In genomic region chr1:24896176-24896575, GRCh38 we compare ENCODE assay signal across 21 cellular contexts. TPM values are rescaled to one million over a fixed set of nuclear protein-coding genes. Genes with fewer than 3 reads are reported as not detected.
DNase-seq lines count a peak whose midpoint lies in the region; ATAC-seq and TF ChIP-seq lines count a peak whose summit lies in the region.
"Had no signal": no experiment of that assay in that cellular context is flagged by ENCODE, and none has a peak within 500 bp of the region (broad histone marks: within the 10 kb centered on the region; RNA-seq: fewer than 3 reads in every experiment).

No MANE protein-coding gene starts in this region.

- POLR2A ChIA-PET in activated CD8-positive, alpha-beta T cell treated with anti-CD3 and anti-CD28 coated beads, Interleukin-2, amount 10 ng/mL, durations not matched to agents 7 days and 5 days (lab: Charles Lee), result interaction anchor here (0.7 kb wide), 1 partner anchor 304 kb away, joined by 4 read pairs; no protein-coding TSS in a partner anchor
- POLR2A ChIA-PET in activated CD8-positive, alpha-beta T cell treated with anti-CD3 and anti-CD28 coated beads for 36 hours (lab: Charles Lee), result interaction anchor here (1.3 to 2.1 kb wide), 2 partner anchors 17 kb away, joined by 4 to 6 read pairs; no protein-coding TSS in a partner anchor
- POLR2A ChIA-PET in activated CD4-positive, alpha-beta memory T cell treated with anti-CD3 and anti-CD28 coated beads for 36 hours (lab: Charles Lee), result no interaction called here

- H3K4me3 ChIP-seq in lower lobe of right lung (no peak overlapping the region), left ventricle myocardium inferior (no peak overlapping the region)
- H3K4me3 ChIP-seq: BLaER1 treated with 17β-estradiol and CSF1 and Interleukin-3, amounts not matched to agents 10 nM and 100 nM; breast epithelium; GM12878; thoracic aorta had no signal

- H3K36me3 Mint-ChIP-seq in activated CD8-positive, alpha-beta T cell treated with anti-CD3 and anti-CD28 coated beads, Interleukin-2, amount 10 ng/mL, durations not matched to agents 7 days and 5 days (ENCODE audit: low read depth), result peaks cover 31% of the 10 kb centered on the region
- peaks cover 19% of the 10 kb centered on the region for H3K36me3 Mint-ChIP-seq in activated CD8-positive, alpha-beta T cell treated with anti-CD3 and anti-CD28 coated beads for 36 hours (ENCODE audit: low read depth)
- H3K36me3 Mint-ChIP-seq in activated CD4-positive, alpha-beta memory T cell treated with anti-CD3 and anti-CD28 coated beads for 36 hours, result peaks cover 18% of the 10 kb centered on the region
- peaks cover 19% of the 10 kb centered on the region for H3K36me3 Mint-ChIP-seq in stimulated activated naive CD8-positive, alpha-beta T cell treated with anti-CD3 and anti-CD28 coated beads, Interleukin-15, Interleukin-2, amounts not matched to agents 100 ng/mL and 50 ng/mL, for 24 hours (ENCODE audit: low read depth)

- no peaks in the 10 kb centered on the region for H3K4me1 ChIP-seq in lower lobe of right lung
- no peaks in the 10 kb centered on the region for H3K4me1 ChIP-seq in left ventricle myocardium inferior
- H3K4me1 ChIP-seq: breast epithelium had no signal

- peak overlapping the region; percentile 9 for H3K27ac Mint-ChIP-seq in activated CD8-positive, alpha-beta T cell treated with anti-CD3 and anti-CD28 coated beads, Interleukin-2, amount 10 ng/mL, durations not matched to agents 7 days and 5 days
- no peak overlapping the region for H3K27ac Mint-ChIP-seq in activated CD8-positive, alpha-beta T cell treated with anti-CD3 and anti-CD28 coated beads for 36 hours
- no peak overlapping the region for H3K27ac Mint-ChIP-seq in activated CD4-positive, alpha-beta memory T cell treated with anti-CD3 and anti-CD28 coated beads for 36 hours
- H3K27ac Mint-ChIP-seq in stimulated activated naive CD8-positive, alpha-beta T cell treated with anti-CD3 and anti-CD28 coated beads, Interleukin-15, Interleukin-2, amounts not matched to agents 100 ng/mL and 50 ng/mL, for 24 hours, result peak overlapping the region; percentile 60
- H3K27ac Mint-ChIP-seq: activated naive CD4-positive, alpha-beta T cell treated with anti-CD3 and anti-CD28 coated beads, Interleukin-2, amount 50 U/mL, for 24 hours; HFFc6; T-cell had no signal

- H3K27me3 ChIP-seq in lower lobe of right lung (ENCODE audit: low read depth) (peaks cover 6% of the 10 kb centered on the region), left ventricle myocardium inferior (ENCODE audit: low read depth) (peaks cover 42% of the 10 kb centered on the region)
- H3K27me3 ChIP-seq: breast epithelium had no signal

- no peak for DNase-seq in activated CD8-positive, alpha-beta T cell treated with anti-CD3 and anti-CD28 coated beads, Interleukin-2, amount 10 ng/mL, durations not matched to agents 7 days and 5 days
- no peak for DNase-seq in activated CD8-positive, alpha-beta T cell treated with anti-CD3 and anti-CD28 coated beads for 36 hours
- peak; percentile 7 for DNase-seq in activated CD4-positive, alpha-beta memory T cell treated with anti-CD3 and anti-CD28 coated beads for 36 hours
- peak; percentile 32 for DNase-seq in lower lobe of right lung
- DNase-seq in NCI-H82 treated with DMSO at 0.1 percent for 48 hours (lab: John Stamatoyannopoulos, UW; ENCODE audit: unreplicated experiment), result no peak
- DNase-seq in left ventricle myocardium inferior, result no peak
- DNase-seq in iPS-NIHi7 (ENCODE audit: extremely low spot score), result no peak
- DNase-seq: GDM1; HFFc6; NCI-H1092 treated with DMSO at 0.1 percent for 48 hours; NCI-H524; small intestine; stimulated activated CD4-positive, alpha-beta T cell treated with anti-CD3 and anti-CD28 coated beads, Interleukin-4, amount 100 ng/mL, for 4 hours had no signal

- H3K9me3 Mint-ChIP-seq in activated CD8-positive, alpha-beta T cell treated with anti-CD3 and anti-CD28 coated beads, Interleukin-2, amount 10 ng/mL, durations not matched to agents 7 days and 5 days (ENCODE audit: insufficient read depth), result peaks cover 10% of the 10 kb centered on the region
- peaks cover 13% of the 10 kb centered on the region for H3K9me3 Mint-ChIP-seq in activated CD8-positive, alpha-beta T cell treated with anti-CD3 and anti-CD28 coated beads for 36 hours
- peaks cover 16% of the 10 kb centered on the region for H3K9me3 Mint-ChIP-seq in activated CD4-positive, alpha-beta memory T cell treated with anti-CD3 and anti-CD28 coated beads for 36 hours
- H3K9me3 Mint-ChIP-seq in stimulated activated naive CD8-positive, alpha-beta T cell treated with anti-CD3 and anti-CD28 coated beads, Interleukin-15, Interleukin-2, amounts not matched to agents 100 ng/mL and 50 ng/mL, for 24 hours, result peaks cover 9% of the 10 kb centered on the region

- H3K4me1 Mint-ChIP-seq in activated CD8-positive, alpha-beta T cell treated with anti-CD3 and anti-CD28 coated beads, Interleukin-2, amount 10 ng/mL, durations not matched to agents 7 days and 5 days (ENCODE audit: low read depth), result peaks cover 22% of the 10 kb centered on the region
- peaks cover 28% of the 10 kb centered on the region for H3K4me1 Mint-ChIP-seq in activated CD8-positive, alpha-beta T cell treated with anti-CD3 and anti-CD28 coated beads for 36 hours (ENCODE audit: low read depth)
- H3K4me1 Mint-ChIP-seq in activated CD4-positive, alpha-beta memory T cell treated with anti-CD3 and anti-CD28 coated beads for 36 hours (ENCODE audit: low read depth), result peaks cover 18% of the 10 kb centered on the region
- H3K4me1 Mint-ChIP-seq in stimulated activated naive CD8-positive, alpha-beta T cell treated with anti-CD3 and anti-CD28 coated beads, Interleukin-15, Interleukin-2, amounts not matched to agents 100 ng/mL and 50 ng/mL, for 24 hours (ENCODE audit: low read depth), result peaks cover 31% of the 10 kb centered on the region

- TF ChIP-seq CTCF in activated CD8-positive, alpha-beta T cell treated with anti-CD3 and anti-CD28 coated beads for 36 hours (IDR thresholded peaks at IDR 0.05), result no peak
- TF ChIP-seq CTCF in lower lobe of right lung (IDR thresholded peaks at IDR 0.05) (no peak), left ventricle myocardium inferior (IDR thresholded peaks at IDR 0.05; ENCODE audit: borderline replicate concordance) (no peak)

- ATAC-seq in activated CD8-positive, alpha-beta T cell treated with anti-CD3 and anti-CD28 coated beads, Interleukin-2, amount 10 ng/mL, durations not matched to agents 7 days and 5 days, result no peak
- no peak for ATAC-seq in activated CD8-positive, alpha-beta T cell treated with anti-CD3 and anti-CD28 coated beads for 36 hours
- no peak for ATAC-seq in lower lobe of right lung
- ATAC-seq: GM12878, Right ventricle myocardium inferior, T-cell had no signal

- no peaks in the 10 kb centered on the region for H3K9me3 ChIP-seq in lower lobe of right lung
- peaks cover 15% of the 10 kb centered on the region for H3K9me3 ChIP-seq in left ventricle myocardium inferior (replicated peaks)

- no peaks in the 10 kb centered on the region for H3K27me3 Mint-ChIP-seq in activated CD8-positive, alpha-beta T cell treated with anti-CD3 and anti-CD28 coated beads, Interleukin-2, amount 10 ng/mL, durations not matched to agents 7 days and 5 days (ENCODE audit: low read depth)
- H3K27me3 Mint-ChIP-seq in activated CD8-positive, alpha-beta T cell treated with anti-CD3 and anti-CD28 coated beads for 36 hours, result no peaks in the 10 kb centered on the region
- no peaks in the 10 kb centered on the region for H3K27me3 Mint-ChIP-seq in activated CD4-positive, alpha-beta memory T cell treated with anti-CD3 and anti-CD28 coated beads for 36 hours
- no peaks in the 10 kb centered on the region for H3K27me3 Mint-ChIP-seq in stimulated activated naive CD8-positive, alpha-beta T cell treated with anti-CD3 and anti-CD28 coated beads, Interleukin-15, Interleukin-2, amounts not matched to agents 100 ng/mL and 50 ng/mL, for 24 hours
- H3K27me3 Mint-ChIP-seq: activated naive CD4-positive, alpha-beta T cell treated with anti-CD3 and anti-CD28 coated beads, Interleukin-2, amount 50 U/mL, for 24 hours; T-cell had no signal

- no peak overlapping the region for H3K27ac ChIP-seq in lower lobe of right lung
- no peak overlapping the region for H3K27ac ChIP-seq in left ventricle myocardium inferior (replicated peaks)
- H3K27ac ChIP-seq: BLaER1 treated with 17β-estradiol and CSF1 and Interleukin-3, amounts not matched to agents 10 nM and 100 nM; breast epithelium; thoracic aorta had no signal

- CTCF ChIA-PET in activated CD8-positive, alpha-beta T cell treated with anti-CD3 and anti-CD28 coated beads, Interleukin-2, amount 10 ng/mL, durations not matched to agents 7 days and 5 days (lab: Charles Lee), result interaction anchor here (1.0 to 2.4 kb wide), 4 partner anchors 13 to 49 kb away, joined by 3 to 11 read pairs (median 6); no protein-coding TSS in a partner anchor
- CTCF ChIA-PET in activated CD8-positive, alpha-beta T cell treated with anti-CD3 and anti-CD28 coated beads for 36 hours (lab: Charles Lee), result interaction anchor here (0.8 to 1.6 kb wide), 2 partner anchors 22 to 200 kb away, joined by 3 read pairs; no protein-coding TSS in a partner anchor
- CTCF ChIA-PET in activated CD4-positive, alpha-beta memory T cell treated with anti-CD3 and anti-CD28 coated beads for 36 hours (lab: Charles Lee), result interaction anchor here (0.7 to 1.6 kb wide), 4 partner anchors 18 to 204 kb away, joined by 3 to 4 read pairs (median 4); no protein-coding TSS in a partner anchor

- intact Hi-C loops in activated CD8-positive, alpha-beta T cell treated with anti-CD3 and anti-CD28 coated beads for 36 hours (cut with micrococcal nuclease), result loop anchor here (10.0 kb wide), 1 partner anchor 51 kb away; no protein-coding TSS in a partner anchor
- intact Hi-C loops in activated CD4-positive, alpha-beta memory T cell treated with anti-CD3 and anti-CD28 coated beads for 36 hours (cut with micrococcal nuclease), result no loop called here
- intact Hi-C loops in lower lobe of right lung (cut with DNase I) (no loop called here), left ventricle myocardium inferior (cut with micrococcal nuclease) (no loop called here)

- H3K4me3 Mint-ChIP-seq in activated CD8-positive, alpha-beta T cell treated with anti-CD3 and anti-CD28 coated beads, Interleukin-2, amount 10 ng/mL, durations not matched to agents 7 days and 5 days, result peak overlapping the region; percentile 2
- H3K4me3 Mint-ChIP-seq in activated CD8-positive, alpha-beta T cell treated with anti-CD3 and anti-CD28 coated beads for 36 hours, result no peak overlapping the region
- no peak overlapping the region for H3K4me3 Mint-ChIP-seq in activated CD4-positive, alpha-beta memory T cell treated with anti-CD3 and anti-CD28 coated beads for 36 hours
- peak overlapping the region; percentile 35 for H3K4me3 Mint-ChIP-seq in stimulated activated naive CD8-positive, alpha-beta T cell treated with anti-CD3 and anti-CD28 coated beads, Interleukin-15, Interleukin-2, amounts not matched to agents 100 ng/mL and 50 ng/mL, for 24 hours
- H3K4me3 Mint-ChIP-seq: activated naive CD4-positive, alpha-beta T cell treated with anti-CD3 and anti-CD28 coated beads, Interleukin-2, amount 50 U/mL, for 24 hours; HFFc6; T-cell had no signal

- H3K36me3 ChIP-seq in lower lobe of right lung (no peaks in the 10 kb centered on the region), left ventricle myocardium inferior (no peaks in the 10 kb centered on the region)
- H3K36me3 ChIP-seq: breast epithelium, thoracic aorta had no signal

RNA-seq across cellular contexts. Expression of gene RUNX3, which starts 33.9 kb away (rescaled TPM):
- 100 to 1,000 TPM; 144 to 147 TPM for total RNA-seq in activated CD8-positive, alpha-beta T cell treated with anti-CD3 and anti-CD28 coated beads, Interleukin-2, amount 10 ng/mL, durations not matched to agents 7 days and 5 days
- 100 to 1,000 TPM; 180 to 183 TPM for total RNA-seq in activated CD8-positive, alpha-beta T cell treated with anti-CD3 and anti-CD28 coated beads for 36 hours
- 100 to 1,000 TPM; 153 to 155 TPM for total RNA-seq in activated CD4-positive, alpha-beta memory T cell treated with anti-CD3 and anti-CD28 coated beads for 36 hours
- total RNA-seq in lower lobe of right lung (13.1 TPM), left ventricle myocardium inferior (0.52 TPM)
- total RNA-seq: HFFc6 had no signal

Comparison
In these comparisons a context has a peak if more than half of its experiments do, and no peak if none do; other contexts are left out.
1. H3K27ac Mint-ChIP-seq: peak in activated CD8-positive, alpha-beta T cell treated with anti-CD3 and anti-CD28 coated beads, Interleukin-2, amount 10 ng/mL, durations not matched to agents 7 days and 5 days (single experiment) and stimulated activated naive CD8-positive, alpha-beta T cell treated with anti-CD3 and anti-CD28 coated beads, Interleukin-15, Interleukin-2, amounts not matched to agents 100 ng/mL and 50 ng/mL, for 24 hours (single experiment); none in activated CD8-positive, alpha-beta T cell treated with anti-CD3 and anti-CD28 coated beads for 36 hours (single experiment) and activated CD4-positive, alpha-beta memory T cell treated with anti-CD3 and anti-CD28 coated beads for 36 hours (single experiment).
2. H3K4me3 Mint-ChIP-seq: peak in activated CD8-positive, alpha-beta T cell treated with anti-CD3 and anti-CD28 coated beads, Interleukin-2, amount 10 ng/mL, durations not matched to agents 7 days and 5 days (single experiment) and stimulated activated naive CD8-positive, alpha-beta T cell treated with anti-CD3 and anti-CD28 coated beads, Interleukin-15, Interleukin-2, amounts not matched to agents 100 ng/mL and 50 ng/mL, for 24 hours (single experiment); none in activated CD8-positive, alpha-beta T cell treated with anti-CD3 and anti-CD28 coated beads for 36 hours (single experiment) and activated CD4-positive, alpha-beta memory T cell treated with anti-CD3 and anti-CD28 coated beads for 36 hours (single experiment).
3. DNase-seq: peak in activated CD4-positive, alpha-beta memory T cell treated with anti-CD3 and anti-CD28 coated beads for 36 hours (single experiment) and lower lobe of right lung (single experiment); none in activated CD8-positive, alpha-beta T cell treated with anti-CD3 and anti-CD28 coated beads, Interleukin-2, amount 10 ng/mL, durations not matched to agents 7 days and 5 days (single experiment), activated CD8-positive, alpha-beta T cell treated with anti-CD3 and anti-CD28 coated beads for 36 hours (single experiment), NCI-H82 treated with DMSO at 0.1 percent for 48 hours (single experiment), left ventricle myocardium inferior (single experiment) and iPS-NIHi7 (single experiment).
4. RNA of gene RUNX3, which starts 33.9 kb away (total RNA-seq): 180 to 183 TPM in activated CD8-positive, alpha-beta T cell treated with anti-CD3 and anti-CD28 coated beads for 36 hours, 153 to 155 TPM in activated CD4-positive, alpha-beta memory T cell treated with anti-CD3 and anti-CD28 coated beads for 36 hours and 144 to 147 TPM in activated CD8-positive, alpha-beta T cell treated with anti-CD3 and anti-CD28 coated beads, Interleukin-2, amount 10 ng/mL, durations not matched to agents 7 days and 5 days; 13.1 TPM in lower lobe of right lung (single experiment) and 0.52 TPM in left ventricle myocardium inferior (single experiment); every median in the first group is over 10 times any median in the second.